Comparison of ENCODE assay signal across 8 cellular contexts in the genomic region with DNA sequence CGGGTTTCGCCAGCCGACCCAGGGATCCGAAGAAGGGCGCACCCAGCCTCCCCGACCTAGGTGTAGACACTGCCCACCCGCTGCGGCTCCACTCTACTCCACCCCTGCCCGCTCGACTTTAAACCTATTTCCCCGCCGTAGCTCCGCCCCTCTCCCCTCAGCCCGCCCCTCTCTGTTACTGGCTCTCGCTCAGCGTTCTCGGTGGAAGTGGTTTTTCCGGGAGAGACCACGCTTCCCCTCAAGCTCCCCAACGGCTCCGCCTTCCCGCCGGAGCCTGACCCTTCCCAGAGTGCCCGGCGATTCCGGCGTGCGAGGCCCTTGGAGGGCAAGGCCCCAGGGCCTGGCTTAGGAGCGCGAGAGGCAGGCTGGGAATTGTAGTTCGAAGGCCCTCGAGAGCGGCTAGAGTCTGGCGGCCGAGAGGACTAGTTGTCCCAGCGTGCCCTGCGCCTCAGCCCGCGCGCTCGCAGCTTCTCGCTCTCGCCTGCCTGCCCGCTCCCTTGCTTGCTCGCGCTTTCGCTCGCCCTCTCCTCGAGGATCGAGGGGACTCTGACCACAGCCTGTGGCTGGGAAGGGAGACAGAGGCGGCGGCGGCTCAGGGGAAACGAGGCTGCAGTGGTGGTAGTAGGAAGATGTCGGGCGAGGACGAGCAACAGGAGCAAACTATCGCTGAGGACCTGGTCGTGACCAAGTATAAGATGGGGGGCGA. TPM values are rescaled to one million over a fixed set of nuclear protein-coding genes. Genes with fewer than 3 reads are reported as not detected.
DNase-seq lines count a peak whose midpoint lies in the region; ATAC-seq and TF ChIP-seq lines count a peak whose summit lies in the region.

PA2G4 (plus strand) TSS at position 451 of the 706 bp plus-strand sequence; CDS start at position 630, 179 bp downstream.

- H3K4me3 Mint-ChIP-seq in CD14-positive monocyte = peak within 1 kb of the TSS; percentile 99

- H3K4me1 ChIP-seq in liver (ENCODE audit: control insufficient read depth in 4 of 4, insufficient read depth in 4 of 4, low read length in 3 of 4) = peaks cover 0 to 24% (median 13%) of the 10 kb centered on the region in 4 donors

- H3K36me3 Mint-ChIP-seq in CD14-positive monocyte = peaks cover 27 to 30% of the 10 kb centered on the region in 2 donors

- peak; percentile 93 for DNase-seq in CD14-positive monocyte (ENCODE audit: low spot score)
- DNase-seq in NCI-H82 (lab: John Stamatoyannopoulos, UW) = peak; percentile 100
- DNase-seq in activated CD4-positive, alpha-beta T cell treated with anti-CD3 and anti-CD28 coated beads, Interleukin-2, amount 50 U/mL, for 48 hours = peak; percentile 99
- DNase-seq in dermis microvascular lymphatic vessel endothelial cell (ENCODE audit: low read depth in 2 of 2) = peak; percentile 98 to 99
- DNase-seq in stimulated activated CD4-positive, alpha-beta T cell treated with anti-CD3 and anti-CD28 coated beads, Interleukin-4, amount 100 ng/mL, for 24 hours = peak; percentile 98

- H3K4me3 ChIP-seq in liver (ENCODE audit: low read depth in 1 of 3, low read length in 3 of 3) = peak within 1 kb of the TSS; percentile 67 to 88 (median 81)

- peak within 1 kb of the TSS; percentile 78 to 96 (median 93) for H3K27ac Mint-ChIP-seq in CD14-positive monocyte

- intact Hi-C loops in CD14-positive monocyte (cut with micrococcal nuclease) = loop anchor here in 1 of 2 donors (5.0 to 10.0 kb wide), 2 partner anchors 62 to 109 kb away; partner anchors contain the start of genes RPS26 and SUOX

- WGBS in liver = under 1% methylated on average over 60 of the region's 60 CpGs

- H3K9me3 Mint-ChIP-seq in CD14-positive monocyte = peaks cover 0 to 1% (median 0%) of the 10 kb centered on the region in 7 donors

- H3K9me3 ChIP-seq in liver (ENCODE audit: control insufficient read depth in 4 of 4, low read length in 3 of 4) = no peaks in the 10 kb centered on the region

- H3K36me3 ChIP-seq in liver (ENCODE audit: control insufficient read depth in 4 of 4, insufficient read depth in 3 of 4, low read depth in 1 of 4, low read length in 3 of 4) = peaks cover 17 to 46% (median 40%) of the 10 kb centered on the region in 4 donors

- H3K4me1 Mint-ChIP-seq in CD14-positive monocyte = peaks cover 23% of the 10 kb centered on the region

- H3K9ac ChIP-seq in liver (ENCODE audit: low read depth in 1 of 2, low read length in 2 of 2) = peak within 1 kb of the TSS; percentile 71 to 91

- peak within 1 kb of the TSS; percentile 66 to 83 for H3K27ac ChIP-seq in liver (ENCODE audit: low read depth in 1 of 2, low read length in 2 of 2)

- peak; percentile 89 for ATAC-seq in GM19397 (IDR thresholded peaks at IDR 0.05; ENCODE audit: unreplicated experiment)
- ATAC-seq in HG03571 (IDR thresholded peaks at IDR 0.05; ENCODE audit: unreplicated experiment) = peak; percentile 93

- no peaks in the 10 kb centered on the region for H3K27me3 ChIP-seq in liver (ENCODE audit: control insufficient read depth in 4 of 4, insufficient read depth in 4 of 4, low read length in 3 of 4)

- peaks cover 0 to 5% (median 2%) of the 10 kb centered on the region in 3 donors for H3K27me3 Mint-ChIP-seq in CD14-positive monocyte (ENCODE audit: low read depth in 3 of 3)

- TF ChIP-seq CTCF in CD14-positive monocyte (IDR thresholded peaks at IDR 0.05) = no peak
- no peak for TF ChIP-seq CTCF in liver (IDR thresholded peaks at IDR 0.05; ENCODE audit: low read depth, low read length, missing input control)

- peak; percentile 58 to 70 for TF ChIP-seq RAD21 in liver (IDR thresholded peaks at IDR 0.05)

TF ChIP-seq in liver, 16 proteins besides CTCF, POLR2A, EP300 and RAD21:
- TF ChIP-seq ATF3 (IDR thresholded peaks at IDR 0.05) (no peak), TAF1 (conservative IDR thresholded peaks at IDR 0.05) (peak; percentile 77), SP1 (IDR thresholded peaks at IDR 0.05) (peak; percentile 90), ZBTB33 (IDR thresholded peaks at IDR 0.05) (peak; percentile 98), HNF4G (IDR thresholded peaks at IDR 0.05) (no peak), JUND (IDR thresholded peaks at IDR 0.05) (peak; percentile 36 to 53), GABPA (IDR thresholded peaks at IDR 0.05 in 1 of 2, conservative IDR thresholded peaks at IDR 0.05 in 1 of 2) (peak in 1 of 2 donors; percentile 91), FOXA2 (IDR thresholded peaks at IDR 0.05) (peak; percentile 48), EGR1 (IDR thresholded peaks at IDR 0.05; ENCODE audit: low read depth in 2 of 2) (peak; percentile 68 to 76), RXRA (IDR thresholded peaks at IDR 0.05) (peak; percentile 85 to 87), FOXA1 (IDR thresholded peaks at IDR 0.05) (peak; percentile 88), NR2F2 (IDR thresholded peaks at IDR 0.05) (peak; percentile 91), HNF4A (conservative IDR thresholded peaks at IDR 0.05) (peak; percentile 56 to 62), YY1 (IDR thresholded peaks at IDR 0.05) (peak; percentile 93)
- TF ChIP-seq, protein P1, sequence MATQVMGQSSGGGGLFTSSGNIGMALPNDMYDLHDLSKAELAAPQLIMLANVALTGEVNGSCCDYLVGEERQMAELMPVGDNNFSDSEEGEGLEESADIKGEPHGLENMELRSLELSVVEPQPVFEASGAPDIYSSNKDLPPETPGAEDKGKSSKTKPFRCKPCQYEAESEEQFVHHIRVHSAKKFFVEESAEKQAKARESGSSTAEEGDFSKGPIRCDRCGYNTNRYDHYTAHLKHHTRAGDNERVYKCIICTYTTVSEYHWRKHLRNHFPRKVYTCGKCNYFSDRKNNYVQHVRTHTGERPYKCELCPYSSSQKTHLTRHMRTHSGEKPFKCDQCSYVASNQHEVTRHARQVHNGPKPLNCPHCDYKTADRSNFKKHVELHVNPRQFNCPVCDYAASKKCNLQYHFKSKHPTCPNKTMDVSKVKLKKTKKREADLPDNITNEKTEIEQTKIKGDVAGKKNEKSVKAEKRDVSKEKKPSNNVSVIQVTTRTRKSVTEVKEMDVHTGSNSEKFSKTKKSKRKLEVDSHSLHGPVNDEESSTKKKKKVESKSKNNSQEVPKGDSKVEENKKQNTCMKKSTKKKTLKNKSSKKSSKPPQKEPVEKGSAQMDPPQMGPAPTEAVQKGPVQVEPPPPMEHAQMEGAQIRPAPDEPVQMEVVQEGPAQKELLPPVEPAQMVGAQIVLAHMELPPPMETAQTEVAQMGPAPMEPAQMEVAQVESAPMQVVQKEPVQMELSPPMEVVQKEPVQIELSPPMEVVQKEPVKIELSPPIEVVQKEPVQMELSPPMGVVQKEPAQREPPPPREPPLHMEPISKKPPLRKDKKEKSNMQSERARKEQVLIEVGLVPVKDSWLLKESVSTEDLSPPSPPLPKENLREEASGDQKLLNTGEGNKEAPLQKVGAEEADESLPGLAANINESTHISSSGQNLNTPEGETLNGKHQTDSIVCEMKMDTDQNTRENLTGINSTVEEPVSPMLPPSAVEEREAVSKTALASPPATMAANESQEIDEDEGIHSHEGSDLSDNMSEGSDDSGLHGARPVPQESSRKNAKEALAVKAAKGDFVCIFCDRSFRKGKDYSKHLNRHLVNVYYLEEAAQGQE (IDR thresholded peaks at IDR 0.05) = peak; percentile 88
- TF ChIP-seq, protein P2, sequence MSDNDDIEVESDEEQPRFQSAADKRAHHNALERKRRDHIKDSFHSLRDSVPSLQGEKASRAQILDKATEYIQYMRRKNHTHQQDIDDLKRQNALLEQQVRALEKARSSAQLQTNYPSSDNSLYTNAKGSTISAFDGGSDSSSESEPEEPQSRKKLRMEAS (IDR thresholded peaks at IDR 0.05) = peak; percentile 99

RNA-seq across cellular contexts. Expression of gene PA2G4, which starts in this region (rescaled TPM):
- 10 to 100 TPM; 83.0 to 84.2 TPM for polyA plus RNA-seq in CD14-positive monocyte
- total RNA-seq in dermis microvascular lymphatic vessel endothelial cell = 91.8 and 130 TPM in 2 replicates
- 100 to 1,000 TPM in 1 of 2 donors, 10 to 100 TPM in 1; 74.3 to 148 TPM for total RNA-seq in liver
- polyA plus RNA-seq in liver = 10 to 100 TPM; 56.8 to 62.9 TPM

Comparison
In these comparisons a context has a peak if more than half of its experiments do, and no peak if none do; other contexts are left out.
1. Peak in every context shown above with its lines: DNase-seq, ATAC-seq, H3K4me3 ChIP-seq and H3K27ac ChIP-seq.